In genomic region chr12:132560421-132560830, GRCh38 we compare ENCODE assay signal across 9 cellular contexts. TPM values are rescaled to one million over a fixed set of nuclear protein-coding genes. Genes with fewer than 3 reads are reported as not detected.
DNase-seq lines count a peak whose midpoint lies in the region; ATAC-seq lines count a peak whose summit lies in the region.
"Had no signal": no experiment of that assay in that cellular context is flagged by ENCODE, and none has a peak within 500 bp of the region (broad histone marks: within the 10 kb centered on the region; RNA-seq: fewer than 3 reads in every experiment).

No MANE protein-coding gene starts in this region.

- peak overlapping the region in 1 of 3 donors; percentile 70 for H3K27ac Mint-ChIP-seq in IgD-negative memory B cell
- no peak overlapping the region for H3K27ac Mint-ChIP-seq in activated naive CD8-positive, alpha-beta T cell treated with anti-CD3 and anti-CD28 coated beads for 36 hours

- H3K4me3 ChIP-seq in iPS-18c (ENCODE audit: insufficient read depth, low read depth, low read length) = peak overlapping the region; percentile 94

- H3K36me3 Mint-ChIP-seq in IgD-negative memory B cell = peaks cover 1% of the 10 kb centered on the region
- peaks cover 5% of the 10 kb centered on the region for H3K36me3 Mint-ChIP-seq in activated naive CD8-positive, alpha-beta T cell treated with anti-CD3 and anti-CD28 coated beads for 36 hours

- no peaks in the 10 kb centered on the region for H3K9me3 Mint-ChIP-seq in IgD-negative memory B cell
- no peaks in the 10 kb centered on the region for H3K9me3 Mint-ChIP-seq in activated naive CD8-positive, alpha-beta T cell treated with anti-CD3 and anti-CD28 coated beads for 36 hours

- H3K4me1 Mint-ChIP-seq in IgD-negative memory B cell = peaks cover 7 to 15% (median 13%) of the 10 kb centered on the region in 3 donors
- peaks cover 12% of the 10 kb centered on the region for H3K4me1 Mint-ChIP-seq in activated naive CD8-positive, alpha-beta T cell treated with anti-CD3 and anti-CD28 coated beads for 36 hours

- no peaks in the 10 kb centered on the region for H3K9me3 ChIP-seq in iPS-18c (ENCODE audit: control insufficient read depth, insufficient read depth, low read length)

- peak overlapping the region; percentile 76 to 96 (median 87) for H3K4me3 Mint-ChIP-seq in IgD-negative memory B cell
- peak overlapping the region; percentile 78 for H3K4me3 Mint-ChIP-seq in activated naive CD8-positive, alpha-beta T cell treated with anti-CD3 and anti-CD28 coated beads for 36 hours

- DNase-seq in ELR (ENCODE audit: low read depth) (peak; percentile 28), UCSD-AML1 (lab: John Stamatoyannopoulos, UW; ENCODE audit: unreplicated experiment) (no peak)
- peak; percentile 37 for DNase-seq in activated naive CD8-positive, alpha-beta T cell treated with anti-CD3 and anti-CD28 coated beads for 36 hours
- DNase-seq in stimulated activated CD4-positive, alpha-beta T cell treated with anti-CD3 and anti-CD28 coated beads, Interleukin-1b, Interleukin-23, amount 100 ng/mL, for 48 hours = peak; percentile 20

- no peaks in the 10 kb centered on the region for H3K27me3 Mint-ChIP-seq in IgD-negative memory B cell
- peaks cover 15% of the 10 kb centered on the region for H3K27me3 Mint-ChIP-seq in activated naive CD8-positive, alpha-beta T cell treated with anti-CD3 and anti-CD28 coated beads for 36 hours

- ATAC-seq in GM18511 (IDR thresholded peaks at IDR 0.05; ENCODE audit: unreplicated experiment) = no peak
- no peak for ATAC-seq in HG03159 (IDR thresholded peaks at IDR 0.05; ENCODE audit: unreplicated experiment)

RNA-seq across cellular contexts. Expression of gene LRCOL1, which starts 50.0 kb away (rescaled TPM):
- polyA plus RNA-seq in IgD-negative memory B cell = not detected
- total RNA-seq in activated naive CD8-positive, alpha-beta T cell treated with anti-CD3 and anti-CD28 coated beads for 36 hours = not detected
- total RNA-seq: T-helper 2 cell treated with Interferon-gamma antibody and Interleukin-4, amounts not matched to agents 100 ng/mL and 5 ng/mL, for 36 hours had no signal

RNA-seq across cellular contexts. Expression of gene P2RX2, which starts 58.1 kb away (rescaled TPM):
- not detected for polyA plus RNA-seq in IgD-negative memory B cell
- total RNA-seq in activated naive CD8-positive, alpha-beta T cell treated with anti-CD3 and anti-CD28 coated beads for 36 hours = not detected
- total RNA-seq: T-helper 2 cell treated with Interferon-gamma antibody and Interleukin-4, amounts not matched to agents 100 ng/mL and 5 ng/mL, for 36 hours had no signal
